Comparison of ENCODE assay signal across 21 cellular contexts in the genomic region with DNA sequence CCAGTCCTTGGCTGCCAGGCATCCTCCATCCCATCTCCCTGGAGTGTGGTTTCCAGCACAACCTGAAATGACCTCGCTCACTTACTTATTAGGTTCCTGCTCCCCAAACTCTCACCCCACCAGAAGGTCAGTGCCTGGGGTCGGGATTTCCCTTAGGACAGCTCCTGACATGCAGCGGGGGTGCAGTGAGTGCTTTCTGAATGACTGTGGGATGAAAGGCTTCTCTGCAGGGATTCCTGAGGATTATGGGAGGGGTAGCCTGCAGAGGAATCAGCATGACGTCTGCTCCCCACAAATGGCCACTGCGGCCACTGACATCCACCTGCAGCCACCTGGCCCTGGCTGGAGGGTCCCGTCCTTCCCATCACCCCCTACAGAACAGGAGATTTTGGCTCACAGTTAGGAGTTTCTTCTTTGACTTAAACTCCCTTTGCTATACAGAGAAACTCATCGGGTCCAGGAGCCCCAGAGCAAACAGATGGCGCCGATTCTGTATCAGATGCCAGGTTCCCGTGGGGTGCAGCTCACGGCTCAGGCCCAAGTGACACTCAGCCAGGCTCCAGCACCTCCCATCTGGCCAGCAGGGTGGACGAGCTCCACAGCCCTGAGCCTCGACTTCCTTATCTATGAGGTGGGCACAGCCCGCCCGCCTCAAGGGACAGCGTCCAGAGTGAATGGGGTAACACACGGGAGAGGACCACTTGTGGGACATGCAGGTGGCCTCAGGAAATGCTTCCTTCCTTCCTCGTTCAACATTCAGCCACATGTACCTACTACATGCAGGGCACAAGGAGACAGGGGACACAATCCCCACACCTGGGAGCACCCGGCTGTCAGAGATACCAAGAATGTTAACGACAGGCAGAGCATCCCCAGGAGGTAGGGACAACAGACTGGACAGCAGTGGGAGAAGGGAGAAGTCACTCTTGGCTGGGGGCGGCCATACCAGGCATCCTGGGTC.
DNase-seq lines count a peak whose midpoint lies in the region; ATAC-seq lines count a peak whose summit lies in the region.
"Had no signal": no experiment of that assay in that cellular context is flagged by ENCODE, and none has a peak within 500 bp of the region (broad histone marks: within the 10 kb centered on the region; RNA-seq: fewer than 3 reads in every experiment).

No MANE protein-coding gene starts in this region.

- no peak overlapping the region for H3K4ac ChIP-seq in neuronal stem cell (ENCODE audit: low read length)

- ATAC-seq in HG02798 (IDR thresholded peaks at IDR 0.05; ENCODE audit: poor library complexity, unreplicated experiment), result no peak
- ATAC-seq: PC-3, SK-N-SH treated with all-trans-retinoic acid at 6 μM for 48 hours had no signal

- H2BK15ac ChIP-seq in neuronal stem cell (ENCODE audit: low read length), result peak overlapping the region; percentile 79

- no peaks in the 10 kb centered on the region for H3K79me1 ChIP-seq in neuronal stem cell (ENCODE audit: low read depth, low read length)

- H3K27ac ChIP-seq in BLaER1 treated with 17β-estradiol and CSF1 and Interleukin-3, amounts not matched to agents 10 nM and 100 nM, result no peak overlapping the region
- H3K27ac ChIP-seq in neuronal stem cell (replicated peaks; ENCODE audit: low read length), result no peak overlapping the region
- H3K27ac ChIP-seq: C4-2B, HL-60 had no signal

- no CpG with 5 or more reads among the region's 21 CpGs for WGBS in neuronal stem cell (ENCODE audit: extremely low coverage in 2 of 2, insufficient read length in 2 of 2, insufficient replicate concordance in 1 of 2), 2 donors

- peak overlapping the region; percentile 75 for H3K14ac ChIP-seq in neuronal stem cell (ENCODE audit: low read length)

- no peak overlapping the region for H4K8ac ChIP-seq in neuronal stem cell (ENCODE audit: low read depth, low read length)

- H3K4me3 ChIP-seq in BLaER1 treated with 17β-estradiol and CSF1 and Interleukin-3, amounts not matched to agents 10 nM and 100 nM, result no peak overlapping the region
- no peak overlapping the region for H3K4me3 ChIP-seq in neuronal stem cell (ENCODE audit: low read length in 2 of 2)
- H3K4me3 ChIP-seq: MG63 had no signal

- no peak overlapping the region for H2BK12ac ChIP-seq in neuronal stem cell (ENCODE audit: low read length)

- DNase-seq in G401 (ENCODE audit: low spot score), result peak; percentile 93
- peak; percentile 7 for DNase-seq in NCI-H524 treated with DMSO at 0.1 percent for 48 hours (lab: John Stamatoyannopoulos, UW)
- DNase-seq in neuronal stem cell (ENCODE audit: low spot score), result no peak
- DNase-seq in stimulated activated CD4-positive, alpha-beta T cell treated with anti-CD3 and anti-CD28 coated beads, Interleukin-2, amount 100 ng/mL, for 48 hours, result no peak
- no peak for DNase-seq in cardiac septum (ENCODE audit: low spot score)
- DNase-seq: DND-41, H9, Kasumi-1, MG63, NCI-H1092, NCI-H146, NCI-H2081 treated with DMSO at 0.1 percent for 48 hours, NCI-H510A treated with DMSO at 0.1 percent for 48 hours, PC-3, RPMI8226, SIG-M5 had no signal

- no peaks in the 10 kb centered on the region for H3K36me3 ChIP-seq in BLaER1 treated with 17β-estradiol and CSF1 and Interleukin-3, amounts not matched to agents 10 nM and 100 nM
- no peaks in the 10 kb centered on the region for H3K36me3 ChIP-seq in neuronal stem cell (replicated peaks in 1 of 2; ENCODE audit: control insufficient read depth in 2 of 2, insufficient read depth in 2 of 2, low read length in 2 of 2)
- H3K36me3 ChIP-seq: MG63 had no signal

- H2BK120ac ChIP-seq in neuronal stem cell (ENCODE audit: low read depth, low read length), result peak overlapping the region; percentile 17

- H4K91ac ChIP-seq in neuronal stem cell (ENCODE audit: low read depth, low read length, poor library complexity), result no peak overlapping the region

- in situ Hi-C loops in G401 (cut with HindIII; ENCODE audit: low sequenced_read_pairs), result no loop called here

- no peak overlapping the region for H2AFZ ChIP-seq in neuronal stem cell (ENCODE audit: low read length)

- peaks cover 9 to 48% (median 34%) of the 10 kb centered on the region in 10 experiments for H3K4me1 ChIP-seq in BLaER1 treated with 17β-estradiol and CSF1 and Interleukin-3, amounts not matched to agents 10 nM and 100 nM
- peaks cover 0 to 11% of the 10 kb centered on the region in 2 donors for H3K4me1 ChIP-seq in neuronal stem cell (ENCODE audit: control insufficient read depth in 2 of 2, insufficient read depth in 1 of 2, low read depth in 1 of 2, low read length in 2 of 2)

- intact Hi-C loops in cardiac septum (cut with DNase I), result loop anchor here (10.0 kb wide), 1 partner anchor 90 kb away; no protein-coding TSS in a partner anchor

- H3K18ac ChIP-seq in neuronal stem cell (ENCODE audit: low read length), result peak overlapping the region; percentile 67

- H3K27me3 ChIP-seq in BLaER1 treated with 17β-estradiol and CSF1 and Interleukin-3, amounts not matched to agents 10 nM and 100 nM, result no peaks in the 10 kb centered on the region
- peaks cover 0 to 20% (median 0%) of the 10 kb centered on the region in 3 experiments for H3K27me3 ChIP-seq in neuronal stem cell (ENCODE audit: control insufficient read depth in 3 of 3, insufficient read depth in 3 of 3, low read depth in 1 of 3, low read length in 3 of 3)
- H3K27me3 ChIP-seq: MG63 had no signal

- no peaks in the 10 kb centered on the region for H4K20me1 ChIP-seq in BLaER1 treated with 17β-estradiol and CSF1 and Interleukin-3, amounts not matched to agents 10 nM and 100 nM

- peak overlapping the region in 6 of 11 experiments; percentile 1 to 37 (median 24); a peak in 7 of 22 replicates for H3K4me2 ChIP-seq in BLaER1 treated with 17β-estradiol and CSF1 and Interleukin-3, amounts not matched to agents 10 nM and 100 nM
- H3K4me2 ChIP-seq in neuronal stem cell (ENCODE audit: insufficient read depth, low read length, poor library complexity, severe bottlenecking), result no peak overlapping the region

- no peak overlapping the region for H3K9ac ChIP-seq in BLaER1 treated with 17β-estradiol and CSF1 and Interleukin-3, amounts not matched to agents 10 nM and 100 nM
- H3K9ac ChIP-seq in neuronal stem cell (ENCODE audit: low read depth, low read length, poor library complexity), result no peak overlapping the region

- peak overlapping the region; percentile 68 for H2AK5ac ChIP-seq in neuronal stem cell (ENCODE audit: low read depth, low read length)

- H3K23ac ChIP-seq in neuronal stem cell (ENCODE audit: low read depth, low read length, poor library complexity), result peak overlapping the region; percentile 69

- H3K9me3 ChIP-seq in BLaER1 treated with 17β-estradiol and CSF1 and Interleukin-3, amounts not matched to agents 10 nM and 100 nM (replicated peaks in 1 of 11), result peaks cover 0 to 5% (median 3%) of the 10 kb centered on the region in 11 experiments; a peak in 8 of 22 replicates
- H3K9me3 ChIP-seq in neuronal stem cell (replicated peaks in 1 of 2; ENCODE audit: control insufficient read depth in 2 of 2, insufficient read depth in 1 of 2, low read depth in 1 of 2, low read length in 2 of 2), result no peaks in the 10 kb centered on the region
- H3K9me3 ChIP-seq: MG63 had no signal

- H2BK5ac ChIP-seq in neuronal stem cell (ENCODE audit: low read length), result no peak overlapping the region

Comparison
In these comparisons a context has a peak if more than half of its experiments do, and no peak if none do; other contexts are left out.
1. DNase-seq: peak in G401 (single experiment) and NCI-H524 treated with DMSO at 0.1 percent for 48 hours (single experiment); none in neuronal stem cell (single experiment), stimulated activated CD4-positive, alpha-beta T cell treated with anti-CD3 and anti-CD28 coated beads, Interleukin-2, amount 100 ng/mL, for 48 hours (0 of 2) and cardiac septum (single experiment).